ENCODE assay signal across 1 cellular context in genomic region chr11:129853508-129854228, GRCh38.
TF ChIP-seq lines count a peak whose summit lies in the region.

No MANE protein-coding gene starts in this region.

TF ChIP-seq in HepG2, 621 proteins besides CTCF, POLR2A, EP300 and RAD21 (continued from another document and continues in another):
- TF ChIP-seq, protein P1, sequence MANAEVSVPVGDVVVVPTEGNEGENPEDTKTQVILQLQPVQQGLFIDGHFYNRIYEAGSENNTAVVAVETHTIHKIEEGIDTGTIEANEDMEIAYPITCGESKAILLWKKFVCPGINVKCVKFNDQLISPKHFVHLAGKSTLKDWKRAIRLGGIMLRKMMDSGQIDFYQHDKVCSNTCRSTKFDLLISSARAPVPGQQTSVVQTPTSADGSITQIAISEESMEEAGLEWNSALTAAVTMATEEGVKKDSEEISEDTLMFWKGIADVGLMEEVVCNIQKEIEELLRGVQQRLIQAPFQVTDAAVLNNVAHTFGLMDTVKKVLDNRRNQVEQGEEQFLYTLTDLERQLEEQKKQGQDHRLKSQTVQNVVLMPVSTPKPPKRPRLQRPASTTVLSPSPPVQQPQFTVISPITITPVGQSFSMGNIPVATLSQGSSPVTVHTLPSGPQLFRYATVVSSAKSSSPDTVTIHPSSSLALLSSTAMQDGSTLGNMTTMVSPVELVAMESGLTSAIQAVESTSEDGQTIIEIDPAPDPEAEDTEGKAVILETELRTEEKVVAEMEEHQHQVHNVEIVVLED (CRISPR knock-in tag; IDR thresholded peaks at IDR 0.05; ENCODE audit: borderline replicate concordance) = no peak
- TF ChIP-seq NKX3-1 (CRISPR knock-in tag; IDR thresholded peaks at IDR 0.05) (no peak), THRA (CRISPR knock-in tag; IDR thresholded peaks at IDR 0.05; ENCODE audit: borderline replicate concordance) (0 out of 2 replicates have a peak, but pooled peaks have one; percentile 54), ZNF589 (CRISPR knock-in tag; conservative IDR thresholded peaks at IDR 0.05) (no peak), ZNF33A (CRISPR knock-in tag; IDR thresholded peaks at IDR 0.05; ENCODE audit: borderline replicate concordance) (no peak), NR2F6 (IDR thresholded peaks at IDR 0.05) (peak; percentile 49; the same call in 1 of the 2 replicates), NR2F6 (CRISPR knock-in tag; IDR thresholded peaks at IDR 0.05) (peak; percentile 56; the same call in 1 of the 2 replicates), GTF3A (CRISPR knock-in tag; conservative IDR thresholded peaks at IDR 0.05) (no peak), STAG1 (CRISPR knock-in tag; IDR thresholded peaks at IDR 0.05) (no peak), JDP2 (CRISPR knock-in tag; IDR thresholded peaks at IDR 0.05; ENCODE audit: borderline replicate concordance) (no peak), ZNF101 (CRISPR knock-in tag; IDR thresholded peaks at IDR 0.05; ENCODE audit: borderline replicate concordance, low read depth) (no peak), ZNF646 (CRISPR knock-in tag; IDR thresholded peaks at IDR 0.05) (no peak), ZNF10 (CRISPR knock-in tag; IDR thresholded peaks at IDR 0.05; ENCODE audit: borderline replicate concordance, low read depth) (no peak), ZNF792 (CRISPR knock-in tag; IDR thresholded peaks at IDR 0.05) (0 out of 2 replicates have a peak, but pooled peaks have one; percentile 63), POLR2AphosphoS5 (IDR thresholded peaks at IDR 0.05; ENCODE audit: low read depth, low read length) (no peak), ZNF441 (CRISPR knock-in tag; IDR thresholded peaks at IDR 0.05; ENCODE audit: borderline replicate concordance) (0 out of 2 replicates have a peak, but pooled peaks have one; percentile 39), FOXK2 (IDR thresholded peaks at IDR 0.05) (0 out of 2 replicates have a peak, but pooled peaks have one; percentile 41), TEAD2 (CRISPR knock-in tag; IDR thresholded peaks at IDR 0.05) (no peak), NFKBIZ (CRISPR knock-in tag; IDR thresholded peaks at IDR 0.05) (peak; percentile 75; the same call in 1 of the 2 replicates), DMAP1 (CRISPR knock-in tag; IDR thresholded peaks at IDR 0.05) (0 out of 2 replicates have a peak, but pooled peaks have one; percentile 23), PRMT3 (CRISPR knock-in tag; IDR thresholded peaks at IDR 0.05; ENCODE audit: borderline replicate concordance, low read depth) (no peak), MAFG (CRISPR knock-in tag; IDR thresholded peaks at IDR 0.05) (no peak), ADNP (CRISPR knock-in tag; IDR thresholded peaks at IDR 0.05) (no peak), CSRNP2 (CRISPR knock-in tag; conservative IDR thresholded peaks at IDR 0.05; ENCODE audit: low read depth) (no peak), ZNF687 (CRISPR knock-in tag; IDR thresholded peaks at IDR 0.05) (peak; percentile 92), SRSF4 (IDR thresholded peaks at IDR 0.05; ENCODE audit: low read depth, low read length, poor library complexity, severe bottlenecking) (no peak)
- TF ChIP-seq, protein P2, sequence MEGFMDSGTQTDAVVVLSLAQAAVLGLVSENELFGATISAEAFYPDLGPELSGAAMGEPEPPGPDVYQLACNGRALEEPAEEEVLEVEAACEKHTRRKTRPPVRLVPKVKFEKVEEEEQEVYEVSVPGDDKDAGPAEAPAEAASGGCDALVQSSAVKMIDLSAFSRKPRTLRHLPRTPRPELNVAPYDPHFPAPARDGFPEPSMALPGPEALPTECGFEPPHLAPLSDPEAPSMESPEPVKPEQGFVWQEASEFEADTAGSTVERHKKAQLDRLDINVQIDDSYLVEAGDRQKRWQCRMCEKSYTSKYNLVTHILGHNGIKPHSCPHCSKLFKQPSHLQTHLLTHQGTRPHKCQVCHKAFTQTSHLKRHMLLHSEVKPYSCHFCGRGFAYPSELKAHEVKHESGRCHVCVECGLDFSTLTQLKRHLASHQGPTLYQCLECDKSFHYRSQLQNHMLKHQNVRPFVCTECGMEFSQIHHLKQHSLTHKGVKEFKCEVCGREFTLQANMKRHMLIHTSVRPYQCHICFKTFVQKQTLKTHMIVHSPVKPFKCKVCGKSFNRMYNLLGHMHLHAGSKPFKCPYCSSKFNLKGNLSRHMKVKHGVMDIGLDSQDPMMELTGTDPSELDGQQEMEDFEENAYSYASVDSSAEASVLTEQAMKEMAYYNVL (CRISPR knock-in tag; IDR thresholded peaks at IDR 0.05; ENCODE audit: borderline replicate concordance) = peak; percentile 36; the same call in 1 of the 2 replicates
- TF ChIP-seq, protein P3, sequence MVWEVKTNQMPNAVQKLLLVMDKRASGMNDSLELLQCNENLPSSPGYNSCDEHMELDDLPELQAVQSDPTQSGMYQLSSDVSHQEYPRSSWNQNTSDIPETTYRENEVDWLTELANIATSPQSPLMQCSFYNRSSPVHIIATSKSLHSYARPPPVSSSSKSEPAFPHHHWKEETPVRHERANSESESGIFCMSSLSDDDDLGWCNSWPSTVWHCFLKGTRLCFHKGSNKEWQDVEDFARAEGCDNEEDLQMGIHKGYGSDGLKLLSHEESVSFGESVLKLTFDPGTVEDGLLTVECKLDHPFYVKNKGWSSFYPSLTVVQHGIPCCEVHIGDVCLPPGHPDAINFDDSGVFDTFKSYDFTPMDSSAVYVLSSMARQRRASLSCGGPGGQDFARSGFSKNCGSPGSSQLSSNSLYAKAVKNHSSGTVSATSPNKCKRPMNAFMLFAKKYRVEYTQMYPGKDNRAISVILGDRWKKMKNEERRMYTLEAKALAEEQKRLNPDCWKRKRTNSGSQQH (CRISPR knock-in tag; IDR thresholded peaks at IDR 0.05; ENCODE audit: low read depth) = no peak; the same call in 1 of the 2 replicates
- TF ChIP-seq, protein P4, sequence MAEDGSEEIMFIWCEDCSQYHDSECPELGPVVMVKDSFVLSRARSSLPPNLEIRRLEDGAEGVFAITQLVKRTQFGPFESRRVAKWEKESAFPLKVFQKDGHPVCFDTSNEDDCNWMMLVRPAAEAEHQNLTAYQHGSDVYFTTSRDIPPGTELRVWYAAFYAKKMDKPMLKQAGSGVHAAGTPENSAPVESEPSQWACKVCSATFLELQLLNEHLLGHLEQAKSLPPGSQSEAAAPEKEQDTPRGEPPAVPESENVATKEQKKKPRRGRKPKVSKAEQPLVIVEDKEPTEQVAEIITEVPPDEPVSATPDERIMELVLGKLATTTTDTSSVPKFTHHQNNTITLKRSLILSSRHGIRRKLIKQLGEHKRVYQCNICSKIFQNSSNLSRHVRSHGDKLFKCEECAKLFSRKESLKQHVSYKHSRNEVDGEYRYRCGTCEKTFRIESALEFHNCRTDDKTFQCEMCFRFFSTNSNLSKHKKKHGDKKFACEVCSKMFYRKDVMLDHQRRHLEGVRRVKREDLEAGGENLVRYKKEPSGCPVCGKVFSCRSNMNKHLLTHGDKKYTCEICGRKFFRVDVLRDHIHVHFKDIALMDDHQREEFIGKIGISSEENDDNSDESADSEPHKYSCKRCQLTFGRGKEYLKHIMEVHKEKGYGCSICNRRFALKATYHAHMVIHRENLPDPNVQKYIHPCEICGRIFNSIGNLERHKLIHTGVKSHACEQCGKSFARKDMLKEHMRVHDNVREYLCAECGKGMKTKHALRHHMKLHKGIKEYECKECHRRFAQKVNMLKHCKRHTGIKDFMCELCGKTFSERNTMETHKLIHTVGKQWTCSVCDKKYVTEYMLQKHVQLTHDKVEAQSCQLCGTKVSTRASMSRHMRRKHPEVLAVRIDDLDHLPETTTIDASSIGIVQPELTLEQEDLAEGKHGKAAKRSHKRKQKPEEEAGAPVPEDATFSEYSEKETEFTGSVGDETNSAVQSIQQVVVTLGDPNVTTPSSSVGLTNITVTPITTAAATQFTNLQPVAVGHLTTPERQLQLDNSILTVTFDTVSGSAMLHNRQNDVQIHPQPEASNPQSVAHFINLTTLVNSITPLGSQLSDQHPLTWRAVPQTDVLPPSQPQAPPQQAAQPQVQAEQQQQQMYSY (CRISPR knock-in tag; IDR thresholded peaks at IDR 0.05) = no peak
